1 cellular context compared by ENCODE assay signal in the genomic region with DNA sequence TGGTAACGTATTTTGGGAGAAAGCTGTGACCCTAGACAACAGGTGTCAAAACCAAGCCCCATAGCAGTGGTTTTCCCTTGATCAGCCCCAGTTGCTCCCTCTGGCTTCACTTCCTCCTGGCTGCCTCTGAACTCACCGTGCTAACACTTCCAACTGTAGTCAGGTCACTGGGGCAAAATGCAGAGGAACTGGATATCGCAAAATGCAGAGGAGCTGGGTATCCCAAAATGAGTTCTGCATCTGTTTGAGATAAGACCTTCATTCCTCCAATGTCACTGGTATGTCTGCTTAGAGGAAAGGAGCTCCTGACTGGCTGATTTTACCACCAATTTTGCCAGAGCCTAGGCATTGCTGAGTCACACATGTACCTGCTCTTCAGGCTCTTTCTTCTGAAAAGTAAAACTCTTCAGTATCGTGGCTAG.
TF ChIP-seq lines count a peak whose summit lies in the region.

No MANE protein-coding gene starts in this region.

TF ChIP-seq in HEK293T, 16 proteins besides CTCF, POLR2A, EP300 and RAD21:
- TF ChIP-seq FOXM1 (IDR thresholded peaks at IDR 0.05; ENCODE audit: borderline replicate concordance) (no peak), NFRKB (IDR thresholded peaks at IDR 0.05) (no peak), TARDBP (IDR thresholded peaks at IDR 0.05) (no peak), ELF4 (IDR thresholded peaks at IDR 0.05) (no peak), ARNT (IDR thresholded peaks at IDR 0.05) (no peak), LEF1 (IDR thresholded peaks at IDR 0.05; ENCODE audit: borderline replicate concordance) (no peak), L3MBTL2 (conservative IDR thresholded peaks at IDR 0.05) (no peak), HDGF (IDR thresholded peaks at IDR 0.05; ENCODE audit: borderline replicate concordance) (no peak), CTBP1 (IDR thresholded peaks at IDR 0.05; ENCODE audit: borderline replicate concordance) (no peak), ZNF384 (IDR thresholded peaks at IDR 0.05) (no peak), FOXA1 (IDR thresholded peaks at IDR 0.05) (no peak), BHLHE40 (IDR thresholded peaks at IDR 0.05; ENCODE audit: borderline replicate concordance) (no peak), SP1 (IDR thresholded peaks at IDR 0.05) (no peak), FOXK2 (IDR thresholded peaks at IDR 0.05) (no peak), SUZ12 (IDR thresholded peaks at IDR 0.05) (no peak)
- TF ChIP-seq, protein P1, sequence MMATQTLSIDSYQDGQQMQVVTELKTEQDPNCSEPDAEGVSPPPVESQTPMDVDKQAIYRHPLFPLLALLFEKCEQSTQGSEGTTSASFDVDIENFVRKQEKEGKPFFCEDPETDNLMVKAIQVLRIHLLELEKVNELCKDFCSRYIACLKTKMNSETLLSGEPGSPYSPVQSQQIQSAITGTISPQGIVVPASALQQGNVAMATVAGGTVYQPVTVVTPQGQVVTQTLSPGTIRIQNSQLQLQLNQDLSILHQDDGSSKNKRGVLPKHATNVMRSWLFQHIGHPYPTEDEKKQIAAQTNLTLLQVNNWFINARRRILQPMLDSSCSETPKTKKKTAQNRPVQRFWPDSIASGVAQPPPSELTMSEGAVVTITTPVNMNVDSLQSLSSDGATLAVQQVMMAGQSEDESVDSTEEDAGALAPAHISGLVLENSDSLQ (IDR thresholded peaks at IDR 0.05) = no peak
